ENCODE assay signal across 8 cellular contexts in the genomic region with DNA sequence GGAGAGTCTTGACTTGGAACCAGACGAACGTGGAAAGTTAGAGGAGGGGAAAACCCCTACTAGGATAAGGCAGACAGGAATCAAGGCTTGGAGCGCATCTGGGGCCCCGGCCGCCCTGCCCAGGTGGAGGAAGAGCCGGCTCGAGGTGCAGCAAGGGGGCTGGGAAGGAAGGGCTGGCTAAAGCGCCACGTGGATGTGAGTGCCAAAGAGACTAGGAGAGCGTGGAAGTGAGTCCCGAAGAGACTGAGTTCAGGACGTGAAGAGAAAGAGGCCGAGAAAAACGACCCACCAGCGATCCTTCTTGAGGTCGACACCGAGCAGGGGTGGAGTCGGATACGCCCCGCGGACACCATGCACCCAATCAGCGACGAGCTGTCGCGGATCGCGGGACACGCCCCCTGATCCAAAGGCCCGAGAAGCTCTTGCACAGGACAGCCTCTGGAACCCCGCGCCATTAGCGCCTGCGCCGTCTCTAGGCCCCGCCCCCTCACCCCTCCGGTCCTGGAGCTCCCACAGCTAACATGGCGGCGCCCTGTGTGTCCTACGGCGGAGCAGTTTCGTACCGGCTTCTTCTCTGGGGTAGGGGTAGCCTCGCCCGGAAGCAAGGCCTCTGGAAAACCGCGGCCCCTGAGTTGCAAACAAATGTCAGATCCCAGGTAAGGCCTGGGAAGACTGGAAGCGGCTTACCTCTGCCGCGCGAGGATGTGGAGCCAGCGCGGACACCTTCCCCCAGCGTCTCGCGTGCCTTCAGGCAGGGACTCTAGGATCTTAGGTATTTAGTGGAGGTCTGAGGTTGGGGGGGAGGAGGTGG. TPM values are rescaled to one million over a fixed set of nuclear protein-coding genes. Genes with fewer than 3 reads are reported as not detected.
DNase-seq lines count a peak whose midpoint lies in the region; ATAC-seq and TF ChIP-seq lines count a peak whose summit lies in the region.

A gene (plus strand): TSS at position 498 of the 811 bp plus-strand sequence. CDS start 24 bp downstream, at position 522.

- H3K27me3 ChIP-seq in spleen (replicated peaks in 1 of 7), result no peaks in the 10 kb centered on the region

- intact Hi-C loops in activated B cell treated with CpG ODN at 0.5 μM for 24 hours (cut with micrococcal nuclease), result loop anchor here (1.0 to 5.0 kb wide), 4 partner anchors 61 to 300 kb away; a partner anchor contains a TSS
- intact Hi-C loops in spleen (cut with DNase I; ENCODE audit: low total_unique reads), result no loop called here

- WGBS in spleen, 5 donors, result 0 to 2% (median 0%) methylated on average over 36 to 55 of the region's 55 CpGs

- POLR2A ChIA-PET in activated B cell treated with CpG ODN at 0.5 μM for 24 hours (lab: Charles Lee), result interaction anchor here (0.6 to 2.1 kb wide), 3 partner anchors 62 to 291 kb away, joined by 3 to 12 read pairs (median 3); no protein-coding TSS in a partner anchor

- H3K9me3 ChIP-seq in spleen, result no peaks in the 10 kb centered on the region

- in situ Hi-C loops in GM18951 (cut with MboI; ENCODE audit: low sequenced_read_pairs, unreplicated experiment), result no loop called here

- H3K4me1 Mint-ChIP-seq in activated B cell treated with CpG ODN at 0.5 μM for 24 hours, result peaks cover 36% of the 10 kb centered on the region
- H3K4me1 Mint-ChIP-seq in immature natural killer cell, result peaks cover 38 to 59% of the 10 kb centered on the region in 2 donors

- peaks cover 6 to 52% (median 27%) of the 10 kb centered on the region in 6 donors for H3K4me1 ChIP-seq in spleen

- peak within 1 kb of the TSS; percentile 46 to 95 (median 74) for H3K4me3 ChIP-seq in spleen

- DNase-seq in AG08395 (ENCODE audit: low spot score), result peak; percentile 99
- peak; percentile 99 for DNase-seq in NCI-H345 (lab: John Stamatoyannopoulos, UW)
- peak; percentile 92 for DNase-seq in activated B cell treated with CpG ODN at 0.5 μM for 24 hours
- peak; percentile 87 to 100 (median 98) for DNase-seq in caudate nucleus (lab: John Stamatoyannopoulos, UW)
- DNase-seq in immature natural killer cell, result peak; percentile 95 to 97 (median 97)
- DNase-seq in spleen, result peak; percentile 99

- peak; percentile 100 for ATAC-seq in HG03196 (IDR thresholded peaks at IDR 0.05; ENCODE audit: unreplicated experiment)
- ATAC-seq in activated B cell treated with CpG ODN at 0.5 μM for 24 hours (ENCODE audit: low read depth), result peak; percentile 98

- H3K27me3 Mint-ChIP-seq in activated B cell treated with CpG ODN at 0.5 μM for 24 hours (no peaks in the 10 kb centered on the region), immature natural killer cell (ENCODE audit: low read depth in 3 of 3) (peaks cover 2 to 4% (median 3%) of the 10 kb centered on the region in 3 donors)

- H3K27ac Mint-ChIP-seq in activated B cell treated with CpG ODN at 0.5 μM for 24 hours, result peak within 1 kb of the TSS; percentile 95
- H3K27ac Mint-ChIP-seq in immature natural killer cell, result peak within 1 kb of the TSS; percentile 96 to 99 (median 96)

- TF ChIP-seq CTCF in activated B cell treated with CpG ODN at 0.5 μM for 24 hours (IDR thresholded peaks at IDR 0.05) (no peak), spleen (IDR thresholded peaks at IDR 0.05 in 8 of 11, conservative IDR thresholded peaks at IDR 0.05 in 3 of 11) (peak in 1 of 11 experiments; percentile 9)

- H3K36me3 ChIP-seq in spleen, result peaks cover 0 to 7% (median 0%) of the 10 kb centered on the region in 6 donors

- peaks cover 14% of the 10 kb centered on the region for H3K36me3 Mint-ChIP-seq in activated B cell treated with CpG ODN at 0.5 μM for 24 hours (ENCODE audit: low read depth)
- H3K36me3 Mint-ChIP-seq in immature natural killer cell, result no peaks in the 10 kb centered on the region

- peak within 1 kb of the TSS; percentile 99 for H3K4me3 Mint-ChIP-seq in activated B cell treated with CpG ODN at 0.5 μM for 24 hours
- peak within 1 kb of the TSS; percentile 97 to 98 (median 97) for H3K4me3 Mint-ChIP-seq in immature natural killer cell

- CTCF ChIA-PET in activated B cell treated with CpG ODN at 0.5 μM for 24 hours (lab: Charles Lee), result interaction anchor here (1.5 kb wide), 1 partner anchor 61 kb away, joined by 8 read pairs; no protein-coding TSS in a partner anchor

- TF ChIP-seq POLR2A in GM18951 (IDR thresholded peaks at IDR 0.05; ENCODE audit: extremely low read depth, insufficient read depth, insufficient read length) (peak; percentile 90), spleen (IDR thresholded peaks at IDR 0.05) (peak in 1 of 3 donors; percentile 18)

- H3K27ac ChIP-seq in caudate nucleus (ENCODE audit: low read depth, low read length) (peak within 1 kb of the TSS; percentile 89), spleen (peak within 1 kb of the TSS; percentile 61 to 86 (median 80))

- H3K9me3 Mint-ChIP-seq in activated B cell treated with CpG ODN at 0.5 μM for 24 hours (no peaks in the 10 kb centered on the region), immature natural killer cell (no peaks in the 10 kb centered on the region)

RNA-seq across cellular contexts. Expression of the gene that starts here (rescaled TPM):
- total RNA-seq in activated B cell treated with CpG ODN at 0.5 μM for 24 hours (26.5 and 29.1 TPM in 2 replicates), spleen (10 to 100 TPM; 10.4 to 18.9 (median 14.9) TPM)
- polyA plus RNA-seq in immature natural killer cell (10 to 100 TPM; 17.1 to 32.0 (median 20.2) TPM), spleen (10 to 100 TPM; 22.1 to 28.7 (median 22.6) TPM)

Comparison
In these comparisons a context has a peak if more than half of its experiments do, and no peak if none do; other contexts are left out.
1. Peak in every context shown above with its lines: DNase-seq, ATAC-seq, H3K4me3 ChIP-seq and H3K27ac ChIP-seq.